1 cellular context compared by ENCODE assay signal in the genomic region with DNA sequence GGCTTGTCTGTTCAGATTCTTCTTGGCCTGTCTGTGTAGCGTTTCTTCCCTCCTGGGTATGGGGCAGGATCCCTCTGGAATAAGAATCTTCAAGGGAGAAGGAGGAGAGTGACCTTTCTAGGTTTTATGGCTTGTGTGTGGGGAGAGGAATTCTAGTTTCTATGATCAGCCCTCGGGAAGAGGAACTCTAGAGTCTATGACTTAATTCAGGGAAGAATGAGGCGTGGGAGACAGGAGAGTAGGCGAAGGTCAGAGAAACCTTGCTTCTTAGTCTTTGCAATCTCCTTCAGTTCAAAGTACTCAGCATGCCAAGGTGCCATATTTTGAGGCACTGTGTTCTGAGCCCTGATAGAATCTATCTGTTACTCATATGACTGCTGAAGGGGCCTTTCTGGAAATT.
TF ChIP-seq lines count a peak whose summit lies in the region.

No MANE protein-coding gene starts in this region.

TF ChIP-seq in IMR-90, 13 proteins besides CTCF, POLR2A, EP300 and RAD21:
- TF ChIP-seq MAZ (IDR thresholded peaks at IDR 0.05; ENCODE audit: borderline replicate concordance, low read depth, low read length): no peak
- no peak for TF ChIP-seq MXI1 (IDR thresholded peaks at IDR 0.05; ENCODE audit: borderline replicate concordance, low read depth, low read length)
- no peak for TF ChIP-seq BHLHE40 (IDR thresholded peaks at IDR 0.05; ENCODE audit: low read depth, low read length)
- TF ChIP-seq RFX5 (IDR thresholded peaks at IDR 0.05; ENCODE audit: low read depth, low read length): no peak
- TF ChIP-seq, protein P1, sequence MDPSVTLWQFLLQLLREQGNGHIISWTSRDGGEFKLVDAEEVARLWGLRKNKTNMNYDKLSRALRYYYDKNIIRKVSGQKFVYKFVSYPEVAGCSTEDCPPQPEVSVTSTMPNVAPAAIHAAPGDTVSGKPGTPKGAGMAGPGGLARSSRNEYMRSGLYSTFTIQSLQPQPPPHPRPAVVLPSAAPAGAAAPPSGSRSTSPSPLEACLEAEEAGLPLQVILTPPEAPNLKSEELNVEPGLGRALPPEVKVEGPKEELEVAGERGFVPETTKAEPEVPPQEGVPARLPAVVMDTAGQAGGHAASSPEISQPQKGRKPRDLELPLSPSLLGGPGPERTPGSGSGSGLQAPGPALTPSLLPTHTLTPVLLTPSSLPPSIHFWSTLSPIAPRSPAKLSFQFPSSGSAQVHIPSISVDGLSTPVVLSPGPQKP (IDR thresholded peaks at IDR 0.05; ENCODE audit: borderline replicate concordance, low read depth, low read length): no peak
- TF ChIP-seq, protein P2, sequence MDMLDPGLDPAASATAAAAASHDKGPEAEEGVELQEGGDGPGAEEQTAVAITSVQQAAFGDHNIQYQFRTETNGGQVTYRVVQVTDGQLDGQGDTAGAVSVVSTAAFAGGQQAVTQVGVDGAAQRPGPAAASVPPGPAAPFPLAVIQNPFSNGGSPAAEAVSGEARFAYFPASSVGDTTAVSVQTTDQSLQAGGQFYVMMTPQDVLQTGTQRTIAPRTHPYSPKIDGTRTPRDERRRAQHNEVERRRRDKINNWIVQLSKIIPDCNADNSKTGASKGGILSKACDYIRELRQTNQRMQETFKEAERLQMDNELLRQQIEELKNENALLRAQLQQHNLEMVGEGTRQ (IDR thresholded peaks at IDR 0.05; ENCODE audit: low read depth, low read length): no peak
- no peak for TF ChIP-seq NFE2L2 (IDR thresholded peaks at IDR 0.05; ENCODE audit: low read depth, low read length)
- no peak for TF ChIP-seq RCOR1 (IDR thresholded peaks at IDR 0.05; ENCODE audit: insufficient replicate concordance, low read length)
- no peak for TF ChIP-seq FOS (IDR thresholded peaks at IDR 0.05; ENCODE audit: low read depth, low read length)
- no peak for TF ChIP-seq MAFK (IDR thresholded peaks at IDR 0.05; ENCODE audit: low read depth, low read length)
- TF ChIP-seq CHD1 (IDR thresholded peaks at IDR 0.05; ENCODE audit: low read depth, low read length): no peak
- TF ChIP-seq CEBPB (IDR thresholded peaks at IDR 0.05; ENCODE audit: low read depth, low read length): no peak
- no peak for TF ChIP-seq SMC3 (IDR thresholded peaks at IDR 0.05; ENCODE audit: low read depth, low read length)
